ENCODE assay signal across 9 cellular contexts in genomic region chr20:35410613-35411012, GRCh38. TPM values are rescaled to one million over a fixed set of nuclear protein-coding genes. Genes with fewer than 3 reads are reported as not detected.
DNase-seq lines count a peak whose midpoint lies in the region; ATAC-seq and TF ChIP-seq lines count a peak whose summit lies in the region.
"Had no signal": no experiment of that assay in that cellular context is flagged by ENCODE, and none has a peak within 500 bp of the region (broad histone marks: within the 10 kb centered on the region; RNA-seq: fewer than 3 reads in every experiment).

No MANE protein-coding gene starts in this region.

- peak overlapping the region; percentile 86 for H3K4me3 ChIP-seq in ACC112 (ENCODE audit: low read depth, low read length)
- H3K4me3 ChIP-seq in HCT116 (replicated peaks in 1 of 2; ENCODE audit: low read depth in 1 of 2, low read length in 2 of 2) = peak overlapping the region; percentile 68 to 90
- H3K4me3 ChIP-seq in lower lobe of right lung = peak overlapping the region; percentile 83

- TF ChIP-seq RAD21 in HCT116 (IDR thresholded peaks at IDR 0.05; ENCODE audit: low read depth) = no peak

- H2AFZ ChIP-seq in ACC112 (ENCODE audit: low read length, unreplicated experiment) (no peak overlapping the region), HCT116 (ENCODE audit: low read depth, low read length, poor library complexity, severe bottlenecking) (no peak overlapping the region)

- H3K4me1 Mint-ChIP-seq in activated naive CD8-positive, alpha-beta T cell treated with anti-CD3 and anti-CD28 coated beads, Interleukin-2, amount 10 ng/mL, durations not matched to agents 7 days and 5 days = peaks cover 17% of the 10 kb centered on the region

- H3K27ac ChIP-seq in ACC112 (ENCODE audit: low read depth, low read length) (0 out of 2 replicates have a peak overlapping the region, but pooled peaks have one; percentile 41), HCT116 (ENCODE audit: low read depth, low read length) (no peak overlapping the region), lower lobe of right lung (no peak overlapping the region)

- peaks cover 6% of the 10 kb centered on the region for H3K27me3 Mint-ChIP-seq in activated naive CD8-positive, alpha-beta T cell treated with anti-CD3 and anti-CD28 coated beads, Interleukin-2, amount 10 ng/mL, durations not matched to agents 7 days and 5 days

- H3K27ac Mint-ChIP-seq in activated naive CD8-positive, alpha-beta T cell treated with anti-CD3 and anti-CD28 coated beads, Interleukin-2, amount 10 ng/mL, durations not matched to agents 7 days and 5 days = peak overlapping the region; percentile 98

- H3K79me2 ChIP-seq in ACC112 (ENCODE audit: control insufficient read depth, insufficient read depth, low read length, unreplicated experiment) (peaks cover 37% of the 10 kb centered on the region), HCT116 (ENCODE audit: insufficient read depth, low read length) (peaks cover 62% of the 10 kb centered on the region)

- CTCF ChIA-PET in HCT116 (lab: Charles Lee) = no interaction called here

- peak overlapping the region; percentile 84 for H3K4me2 ChIP-seq in HCT116 (ENCODE audit: low read length)

- no peaks in the 10 kb centered on the region for H4K20me1 ChIP-seq in HCT116 (ENCODE audit: insufficient read depth)

- BruUV-seq in HCT116 (replicated peaks; lab: Mats Ljungman, UMichigan) = no TSS peak

- ATAC-seq in HCT116 (no peak), lower lobe of right lung (no peak), GM18861 (IDR thresholded peaks at IDR 0.05; ENCODE audit: unreplicated experiment) (no peak)
- no peak for ATAC-seq in activated naive CD8-positive, alpha-beta T cell treated with anti-CD3 and anti-CD28 coated beads, Interleukin-2, amount 10 ng/mL, durations not matched to agents 7 days and 5 days (ENCODE audit: low read depth)

- H3K9me3 ChIP-seq in HCT116 (ENCODE audit: control insufficient read depth in 1 of 2, insufficient read depth in 1 of 2, low read depth in 1 of 2, low read length in 2 of 2) (no peaks in the 10 kb centered on the region), lower lobe of right lung (peaks cover 7% of the 10 kb centered on the region)

- H3K9ac ChIP-seq in HCT116 (ENCODE audit: low read length) = peak overlapping the region; percentile 82

- intact Hi-C loops in HCT116 (cut with micrococcal nuclease) (no loop called here), lower lobe of right lung (cut with DNase I) (no loop called here)

- DNase-seq in HCT116 (ENCODE audit: low read depth, low spot score) (no peak), lower lobe of right lung (no peak), NCI-H2081 (lab: John Stamatoyannopoulos, UW) (no peak), glomerular visceral epithelial cell (ENCODE audit: extremely low spot score) (no peak)
- DNase-seq in activated naive CD8-positive, alpha-beta T cell treated with anti-CD3 and anti-CD28 coated beads, Interleukin-2, amount 10 ng/mL, durations not matched to agents 7 days and 5 days = no peak
- DNase-seq in effector CD4-positive, alpha-beta T cell = no peak
- DNase-seq: kidney glomerular epithelial cell had no signal

- TF ChIP-seq CTCF in HCT116 (IDR thresholded peaks at IDR 0.05 in 2 of 3, conservative IDR thresholded peaks at IDR 0.05 in 1 of 3; ENCODE audit: borderline replicate concordance in 1 of 3, insufficient read depth in 1 of 3, low read depth in 2 of 3, low read length in 2 of 3) = no peak
- TF ChIP-seq CTCF in lower lobe of right lung (IDR thresholded peaks at IDR 0.05) = no peak

- peaks cover 2% of the 10 kb centered on the region for H3K9me3 Mint-ChIP-seq in activated naive CD8-positive, alpha-beta T cell treated with anti-CD3 and anti-CD28 coated beads, Interleukin-2, amount 10 ng/mL, durations not matched to agents 7 days and 5 days

- TF ChIP-seq POLR2A in HCT116 (IDR thresholded peaks at IDR 0.05; ENCODE audit: borderline replicate concordance, extremely low read depth, insufficient read depth, insufficient read length) = no peak

- peaks cover 26% of the 10 kb centered on the region for H3K36me3 Mint-ChIP-seq in activated naive CD8-positive, alpha-beta T cell treated with anti-CD3 and anti-CD28 coated beads, Interleukin-2, amount 10 ng/mL, durations not matched to agents 7 days and 5 days

- POLR2A ChIA-PET in HCT116 (lab: Charles Lee) = interaction anchor here (2.0 kb wide), 1 partner anchor 18 kb away, joined by 5 read pairs; no protein-coding TSS in a partner anchor
- POLR2A ChIA-PET in activated naive CD8-positive, alpha-beta T cell treated with anti-CD3 and anti-CD28 coated beads, Interleukin-2, amount 10 ng/mL, durations not matched to agents 7 days and 5 days (lab: Charles Lee) = interaction anchor here (1.1 to 1.3 kb wide), 2 partner anchors 44 to 133 kb away, joined by 3 read pairs; partner anchors contain the start of gene MMP24OS

- H3K4me3 Mint-ChIP-seq in activated naive CD8-positive, alpha-beta T cell treated with anti-CD3 and anti-CD28 coated beads, Interleukin-2, amount 10 ng/mL, durations not matched to agents 7 days and 5 days = peak overlapping the region; percentile 93

- H3K4me1 ChIP-seq in ACC112 (ENCODE audit: control insufficient read depth, insufficient read depth, low read length, unreplicated experiment) (no peaks in the 10 kb centered on the region), HCT116 (ENCODE audit: control insufficient read depth in 1 of 2, insufficient read depth in 2 of 2, low read length in 2 of 2) (peaks cover 0 to 12% of the 10 kb centered on the region in 2 experiments; a peak in 2 of 4 replicates), lower lobe of right lung (peaks cover 9% of the 10 kb centered on the region)

- H3K27me3 ChIP-seq in ACC112 (ENCODE audit: insufficient read depth, low read length) (no peaks in the 10 kb centered on the region), HCT116 (ENCODE audit: insufficient read depth, low read length) (no peaks in the 10 kb centered on the region), lower lobe of right lung (ENCODE audit: low read depth) (no peaks in the 10 kb centered on the region)

- no peaks in the 10 kb centered on the region for H3K9me2 ChIP-seq in HCT116 (ENCODE audit: insufficient read depth)

- H3K36me3 ChIP-seq in ACC112 (ENCODE audit: insufficient read depth, low read length) (peaks cover 32% of the 10 kb centered on the region), HCT116 (ENCODE audit: control insufficient read depth in 1 of 2, insufficient read depth in 2 of 2, low read length in 2 of 2) (peaks cover 10 to 21% of the 10 kb centered on the region in 2 experiments; a peak in 3 of 4 replicates), lower lobe of right lung (peaks cover 34% of the 10 kb centered on the region)

- RAD21 ChIA-PET in HCT116 (lab: Charles Lee; ENCODE audit: low non-redundant PET in 1 of 2, low total read pairs in 2 of 2, uncharacterized antibody in 2 of 2, unreplicated experiment in 2 of 2) = no interaction called here

TF ChIP-seq in HCT116, 20 proteins besides CTCF, POLR2A, EP300 and RAD21:
- TF ChIP-seq SIN3A (IDR thresholded peaks at IDR 0.05; ENCODE audit: low read depth) (no peak), REST (IDR thresholded peaks at IDR 0.05; ENCODE audit: low read depth) (no peak), JUND (IDR thresholded peaks at IDR 0.05) (no peak)

RNA-seq across cellular contexts. Expression of gene UQCC1, which starts 1.2 kb away (rescaled TPM):
- total RNA-seq in HCT116 (2021; ENCODE audit: unreplicated experiment) = 51.7 TPM
- polyA plus RNA-seq in HCT116 (2012) = 24.7 and 28.3 TPM in 2 replicates
- 10 to 100 TPM; 58.7 to 63.7 TPM for total RNA-seq in activated naive CD8-positive, alpha-beta T cell treated with anti-CD3 and anti-CD28 coated beads, Interleukin-2, amount 10 ng/mL, durations not matched to agents 7 days and 5 days
- 52.3 TPM for total RNA-seq in lower lobe of right lung

RNA-seq across cellular contexts. Expression of gene GDF5, which starts 27.4 kb away (rescaled TPM):
- not detected for total RNA-seq in HCT116 (2021; ENCODE audit: unreplicated experiment)
- 0.12 and 0.16 TPM in 2 replicates for polyA plus RNA-seq in HCT116 (2012)
- not detected for total RNA-seq in activated naive CD8-positive, alpha-beta T cell treated with anti-CD3 and anti-CD28 coated beads, Interleukin-2, amount 10 ng/mL, durations not matched to agents 7 days and 5 days
- 0.86 TPM for total RNA-seq in lower lobe of right lung

RNA-seq across cellular contexts. Expression of gene CEP250, which starts 44.8 kb away (rescaled TPM):
- total RNA-seq in HCT116 (2021; ENCODE audit: unreplicated experiment) (42.3 TPM), lower lobe of right lung (30.7 TPM)
- polyA plus RNA-seq in HCT116 (2012) = 25.9 and 32.2 TPM in 2 replicates
- total RNA-seq in activated naive CD8-positive, alpha-beta T cell treated with anti-CD3 and anti-CD28 coated beads, Interleukin-2, amount 10 ng/mL, durations not matched to agents 7 days and 5 days = 10 to 100 TPM; 82.9 to 84.5 TPM
